In genomic region chr2:212106536-212106935, GRCh38 we compare ENCODE assay signal across 4 cellular contexts.
A peak's percentile ranks its signal among the peaks of the same experiment; 100 is the strongest.
DNase-seq lines count a peak whose midpoint lies in the region; ATAC-seq, FAIRE-seq and TF ChIP-seq lines count a peak whose summit lies in the region.
"Not testable (repeated sequence)": the region's sequence is repeated elsewhere in the genome, so short reads cannot be mapped to it uniquely, and the experiment has no call there.

No MANE protein-coding gene starts in this region.

- TF ChIP-seq POLR2A in A549 (IDR thresholded peaks at IDR 0.05; ENCODE audit: low read length): not testable (repeated sequence)

- H3K27me3 ChIP-seq in A673 (replicated peaks; ENCODE audit: insufficient read depth, low read depth, low read length, poor library complexity); endodermal cell (ENCODE audit: control insufficient read depth, insufficient read depth, low read length, poor library complexity, severe bottlenecking): not testable (repeated sequence)

- CTCF ChIA-PET in A549 (lab: Yijun Ruan, JAX); A673 (lab: Charles Lee); HEK293 (lab: Yijun Ruan, JAX): not testable (repeated sequence)

- not testable (repeated sequence) for ATAC-seq in A549

- DNase-seq in A549 (ENCODE audit: low read depth in 1 of 2, low spot score in 1 of 2); endodermal cell: not testable (repeated sequence)
- DNase-seq in A673 (ENCODE audit: low spot score): peak; percentile 9

- not testable (repeated sequence) for FAIRE-seq in A549 (lab: Jason Lieb, UNC)

- BruUV-seq in A673 (replicated peaks; lab: Mats Ljungman, UMichigan): not testable (repeated sequence)

- peaks cover 27% of the 10 kb centered on the region for H3K9me3 Mint-ChIP-seq in endodermal cell

- TF ChIP-seq EP300 in A549 (IDR thresholded peaks at IDR 0.05): not testable (repeated sequence)

- not testable (repeated sequence) for H3K4me3 ChIP-seq in A549; A673 (ENCODE audit: low read depth, low read length, poor library complexity, severe bottlenecking); HEK293 (ENCODE audit: low read depth, low read length)
- H3K4me3 ChIP-seq in endodermal cell (ENCODE audit: low read length): peak overlapping the region; percentile 32

- H3K27ac Mint-ChIP-seq in endodermal cell: not testable (repeated sequence)

- POLR2A ChIA-PET in A549 (lab: Yijun Ruan, JAX); A673 (lab: Charles Lee; ENCODE audit: low non-redundant PET); HEK293 (lab: Yijun Ruan, JAX): not testable (repeated sequence)

- TF ChIP-seq RAD21 in A549 (conservative IDR thresholded peaks at IDR 0.05 in 1 of 2, IDR thresholded peaks at IDR 0.05 in 1 of 2): not testable (repeated sequence)

- H3K4me1 Mint-ChIP-seq in endodermal cell: peaks cover 19% of the 10 kb centered on the region

- not testable (repeated sequence) for H3K27me3 Mint-ChIP-seq in endodermal cell (ENCODE audit: insufficient read depth)

- not testable (repeated sequence) for TF ChIP-seq CTCF in A549 (IDR thresholded peaks at IDR 0.05); A673 (conservative IDR thresholded peaks at IDR 0.05; ENCODE audit: low read depth, low read length); HEK293 (tag by site-specific recombination; IDR thresholded peaks at IDR 0.05); endodermal cell (conservative IDR thresholded peaks at IDR 0.05)

- not testable (repeated sequence) for H3K36me3 ChIP-seq in A673 (ENCODE audit: insufficient read depth, low read length, poor library complexity, severe bottlenecking); HEK293 (ENCODE audit: control insufficient read depth in 2 of 2, insufficient read depth in 1 of 2, low read length in 2 of 2); endodermal cell (ENCODE audit: control insufficient read depth, insufficient read depth, low read length)

- not testable (repeated sequence) for H3K9ac ChIP-seq in endodermal cell (ENCODE audit: extremely low read depth, low read length, poor library complexity, severe bottlenecking)

- H3K27ac ChIP-seq in A549; A673 (ENCODE audit: low read depth, low read length, poor library complexity, severe bottlenecking); HEK293 (ENCODE audit: extremely low read depth, low read depth, low read length); endodermal cell (ENCODE audit: low read depth, low read length): not testable (repeated sequence)

- not testable (repeated sequence) for H3K9me3 ChIP-seq in A549; A673 (ENCODE audit: low read depth, low read length, poor library complexity, severe bottlenecking); HEK293 (ENCODE audit: control insufficient read depth, insufficient read depth, low read depth, low read length)
- H3K9me3 ChIP-seq in endodermal cell (ENCODE audit: control insufficient read depth, low read length): peaks cover 31% of the 10 kb centered on the region

- not testable (repeated sequence) for H3K4me1 ChIP-seq in A549; A673 (ENCODE audit: insufficient read depth, low read length, poor library complexity, severe bottlenecking); HEK293 (ENCODE audit: control insufficient read depth, insufficient read depth, low read length); endodermal cell (ENCODE audit: control insufficient read depth, insufficient read depth, low read length)

- intact Hi-C loops in A673 (cut with micrococcal nuclease; ENCODE audit: unreplicated experiment): not testable (repeated sequence)

- not testable (repeated sequence) for H3K4me2 ChIP-seq in A549

- H3K36me3 Mint-ChIP-seq in endodermal cell (ENCODE audit: low read depth): not testable (repeated sequence)

- H3K4me3 Mint-ChIP-seq in endodermal cell: not testable (repeated sequence)

TF ChIP-seq in A549, 52 proteins besides CTCF, POLR2A, EP300 and RAD21:
- peak; percentile 36 for TF ChIP-seq ZFP36 (IDR thresholded peaks at IDR 0.05; ENCODE audit: borderline replicate concordance, partially characterized antibody)

TF ChIP-seq in HEK293, 187 proteins besides CTCF, POLR2A, EP300 and RAD21:
- TF ChIP-seq TRIM28 (IDR thresholded peaks at IDR 0.05; ENCODE audit: borderline replicate concordance, low read length): peak; percentile 44; the same call in 1 of the 2 replicates
- TF ChIP-seq ZNF585B (tag by site-specific recombination; IDR thresholded peaks at IDR 0.05): peak; percentile 93
